1 cellular context compared by ENCODE assay signal in the genomic region with DNA sequence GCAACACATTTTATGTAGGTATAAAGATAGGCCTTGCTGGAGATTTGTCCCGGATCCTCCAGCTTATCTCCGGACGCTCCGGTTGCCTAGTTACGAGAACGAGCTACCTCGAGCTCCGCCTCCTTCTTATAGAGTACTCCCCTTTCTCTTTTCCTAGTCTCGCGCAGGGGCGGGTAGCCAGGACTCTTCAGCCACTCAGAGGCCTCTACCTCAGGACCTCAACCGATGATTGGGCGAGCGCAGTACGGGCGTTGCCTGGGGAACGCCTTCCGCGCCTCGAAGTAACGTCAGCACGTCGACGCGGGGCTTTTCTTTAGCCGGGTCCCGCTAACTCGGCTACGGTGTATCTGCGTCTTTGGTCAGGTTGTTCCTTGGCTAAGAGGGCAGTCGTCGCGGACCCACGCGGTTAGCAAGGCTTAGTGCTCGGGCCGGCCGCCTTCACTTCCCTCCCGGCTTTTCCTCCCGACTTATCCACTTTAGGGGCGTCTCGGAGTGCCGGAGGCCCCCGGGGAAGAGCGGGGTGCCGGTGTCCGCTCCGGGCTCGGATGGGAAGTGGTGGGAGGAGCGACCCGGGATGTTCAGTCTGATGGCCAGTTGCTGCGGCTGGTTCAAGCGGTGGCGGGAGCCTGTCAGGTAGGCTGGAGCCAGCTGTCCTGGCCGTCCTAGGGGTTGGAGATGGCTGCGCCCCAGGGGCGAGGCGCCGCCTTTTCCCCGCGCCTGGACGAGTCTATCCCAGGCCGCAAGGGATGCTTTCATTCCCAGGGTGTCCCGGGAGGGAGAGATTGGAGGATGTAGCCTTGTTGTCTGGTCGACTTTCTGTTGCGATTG.
A peak's percentile ranks its signal among the peaks of the same experiment; 100 is the strongest.
TF ChIP-seq lines count a peak whose summit lies in the region.

A gene (plus strand): TSS at position 306 of the 828 bp plus-strand sequence. CDS start 269 bp downstream, at position 575.

TF ChIP-seq in HepG2, 621 proteins besides CTCF, POLR2A, EP300 and RAD21 (continued from another document and continues in another):
- TF ChIP-seq ATAD3A (CRISPR knock-in tag; IDR thresholded peaks at IDR 0.05) (no peak), HHEX (CRISPR knock-in tag; IDR thresholded peaks at IDR 0.05) (no peak), NFYC (CRISPR knock-in tag; IDR thresholded peaks at IDR 0.05) (peak; percentile 95), EEA1 (CRISPR knock-in tag; IDR thresholded peaks at IDR 0.05; ENCODE audit: borderline replicate concordance) (no peak), ZNF781 (CRISPR knock-in tag; IDR thresholded peaks at IDR 0.05; ENCODE audit: borderline replicate concordance, not compliant biosample characterization) (peak; percentile 93), ZNF225 (CRISPR knock-in tag; IDR thresholded peaks at IDR 0.05) (peak; percentile 16; the same call in 1 of the 2 replicates), CREM (IDR thresholded peaks at IDR 0.05) (peak; percentile 86), CREM (CRISPR knock-in tag; IDR thresholded peaks at IDR 0.05) (no peak), HIVEP1 (CRISPR knock-in tag; IDR thresholded peaks at IDR 0.05) (peak; percentile 86), ZNF24 (IDR thresholded peaks at IDR 0.05) (no peak), MYC (CRISPR knock-in tag; IDR thresholded peaks at IDR 0.05; ENCODE audit: borderline replicate concordance) (peak; percentile 48; the same call in 1 of the 2 replicates), ZSCAN21 (CRISPR knock-in tag; IDR thresholded peaks at IDR 0.05; ENCODE audit: borderline replicate concordance) (no peak), ZNF292 (CRISPR knock-in tag; IDR thresholded peaks at IDR 0.05; ENCODE audit: borderline replicate concordance, low read depth) (peak; percentile 60; the same call in 1 of the 2 replicates), KMT2A (CRISPR knock-in tag; IDR thresholded peaks at IDR 0.05) (peak; percentile 82), ZNF605 (CRISPR knock-in tag; IDR thresholded peaks at IDR 0.05) (peak; percentile 88), ZNF260 (CRISPR knock-in tag; IDR thresholded peaks at IDR 0.05; ENCODE audit: borderline replicate concordance, low read depth) (no peak), ZNF572 (CRISPR knock-in tag; IDR thresholded peaks at IDR 0.05) (no peak), SOX6 (IDR thresholded peaks at IDR 0.05) (no peak), SOX6 (CRISPR knock-in tag; IDR thresholded peaks at IDR 0.05) (peak; percentile 75), PHF8 (CRISPR knock-in tag; IDR thresholded peaks at IDR 0.05) (peak; percentile 88), HDAC1 (CRISPR knock-in tag; IDR thresholded peaks at IDR 0.05) (peak; percentile 76), ZNF766 (CRISPR knock-in tag; IDR thresholded peaks at IDR 0.05; ENCODE audit: borderline replicate concordance) (0 out of 2 replicates have a peak, but pooled peaks have one; percentile 56), SIX4 (CRISPR knock-in tag; IDR thresholded peaks at IDR 0.05) (0 out of 2 replicates have a peak, but pooled peaks have one; percentile 28), ZFY (CRISPR knock-in tag; IDR thresholded peaks at IDR 0.05) (peak; percentile 75), PAX8 (CRISPR knock-in tag; IDR thresholded peaks at IDR 0.05; ENCODE audit: borderline replicate concordance) (no peak)
- TF ChIP-seq, protein P1, sequence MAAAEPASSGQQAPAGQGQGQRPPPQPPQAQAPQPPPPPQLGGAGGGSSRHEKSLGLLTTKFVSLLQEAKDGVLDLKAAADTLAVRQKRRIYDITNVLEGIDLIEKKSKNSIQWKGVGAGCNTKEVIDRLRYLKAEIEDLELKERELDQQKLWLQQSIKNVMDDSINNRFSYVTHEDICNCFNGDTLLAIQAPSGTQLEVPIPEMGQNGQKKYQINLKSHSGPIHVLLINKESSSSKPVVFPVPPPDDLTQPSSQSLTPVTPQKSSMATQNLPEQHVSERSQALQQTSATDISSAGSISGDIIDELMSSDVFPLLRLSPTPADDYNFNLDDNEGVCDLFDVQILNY (CRISPR knock-in tag; conservative IDR thresholded peaks at IDR 0.05), result peak; percentile 80; the same call in 1 of the 2 replicates
- TF ChIP-seq, protein P2, sequence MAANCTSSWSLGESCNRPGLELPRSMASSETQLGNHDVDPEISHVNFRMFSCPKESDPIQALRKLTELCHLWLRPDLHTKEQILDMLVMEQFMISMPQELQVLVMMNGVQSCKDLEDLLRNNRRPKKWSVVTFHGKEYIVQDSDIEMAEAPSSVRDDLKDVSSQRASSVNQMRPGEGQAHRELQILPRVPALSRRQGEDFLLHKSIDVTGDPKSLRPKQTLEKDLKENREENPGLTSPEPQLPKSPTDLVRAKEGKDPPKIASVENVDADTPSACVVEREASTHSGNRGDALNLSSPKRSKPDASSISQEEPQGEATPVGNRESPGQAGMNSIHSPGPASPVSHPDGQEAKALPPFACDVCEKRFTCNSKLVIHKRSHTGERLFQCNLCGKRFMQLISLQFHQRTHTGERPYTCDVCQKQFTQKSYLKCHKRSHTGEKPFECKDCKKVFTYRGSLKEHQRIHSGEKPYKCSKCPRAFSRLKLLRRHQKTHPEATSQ (CRISPR knock-in tag; IDR thresholded peaks at IDR 0.05; ENCODE audit: borderline replicate concordance), result 0 out of 2 replicates have a peak, but pooled peaks have one; percentile 32
- TF ChIP-seq, protein P3, sequence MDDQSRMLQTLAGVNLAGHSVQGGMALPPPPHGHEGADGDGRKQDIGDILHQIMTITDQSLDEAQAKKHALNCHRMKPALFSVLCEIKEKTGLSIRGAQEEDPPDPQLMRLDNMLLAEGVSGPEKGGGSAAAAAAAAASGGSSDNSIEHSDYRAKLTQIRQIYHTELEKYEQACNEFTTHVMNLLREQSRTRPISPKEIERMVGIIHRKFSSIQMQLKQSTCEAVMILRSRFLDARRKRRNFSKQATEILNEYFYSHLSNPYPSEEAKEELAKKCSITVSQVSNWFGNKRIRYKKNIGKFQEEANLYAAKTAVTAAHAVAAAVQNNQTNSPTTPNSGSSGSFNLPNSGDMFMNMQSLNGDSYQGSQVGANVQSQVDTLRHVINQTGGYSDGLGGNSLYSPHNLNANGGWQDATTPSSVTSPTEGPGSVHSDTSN (CRISPR knock-in tag; IDR thresholded peaks at IDR 0.05; ENCODE audit: borderline replicate concordance), result no peak
- TF ChIP-seq, protein P4, sequence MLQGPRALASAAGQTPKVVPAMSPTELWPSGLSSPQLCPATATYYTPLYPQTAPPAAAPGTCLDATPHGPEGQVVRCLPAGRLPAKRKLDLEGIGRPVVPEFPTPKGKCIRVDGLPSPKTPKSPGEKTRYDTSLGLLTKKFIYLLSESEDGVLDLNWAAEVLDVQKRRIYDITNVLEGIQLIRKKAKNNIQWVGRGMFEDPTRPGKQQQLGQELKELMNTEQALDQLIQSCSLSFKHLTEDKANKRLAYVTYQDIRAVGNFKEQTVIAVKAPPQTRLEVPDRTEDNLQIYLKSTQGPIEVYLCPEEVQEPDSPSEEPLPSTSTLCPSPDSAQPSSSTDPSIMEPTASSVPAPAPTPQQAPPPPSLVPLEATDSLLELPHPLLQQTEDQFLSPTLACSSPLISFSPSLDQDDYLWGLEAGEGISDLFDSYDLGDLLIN (CRISPR knock-in tag; IDR thresholded peaks at IDR 0.05; ENCODE audit: borderline replicate concordance), result no peak
- TF ChIP-seq, protein P5, sequence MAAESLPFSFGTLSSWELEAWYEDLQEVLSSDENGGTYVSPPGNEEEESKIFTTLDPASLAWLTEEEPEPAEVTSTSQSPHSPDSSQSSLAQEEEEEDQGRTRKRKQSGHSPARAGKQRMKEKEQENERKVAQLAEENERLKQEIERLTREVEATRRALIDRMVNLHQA (CRISPR knock-in tag; IDR thresholded peaks at IDR 0.05), result no peak
- TF ChIP-seq, protein P6, sequence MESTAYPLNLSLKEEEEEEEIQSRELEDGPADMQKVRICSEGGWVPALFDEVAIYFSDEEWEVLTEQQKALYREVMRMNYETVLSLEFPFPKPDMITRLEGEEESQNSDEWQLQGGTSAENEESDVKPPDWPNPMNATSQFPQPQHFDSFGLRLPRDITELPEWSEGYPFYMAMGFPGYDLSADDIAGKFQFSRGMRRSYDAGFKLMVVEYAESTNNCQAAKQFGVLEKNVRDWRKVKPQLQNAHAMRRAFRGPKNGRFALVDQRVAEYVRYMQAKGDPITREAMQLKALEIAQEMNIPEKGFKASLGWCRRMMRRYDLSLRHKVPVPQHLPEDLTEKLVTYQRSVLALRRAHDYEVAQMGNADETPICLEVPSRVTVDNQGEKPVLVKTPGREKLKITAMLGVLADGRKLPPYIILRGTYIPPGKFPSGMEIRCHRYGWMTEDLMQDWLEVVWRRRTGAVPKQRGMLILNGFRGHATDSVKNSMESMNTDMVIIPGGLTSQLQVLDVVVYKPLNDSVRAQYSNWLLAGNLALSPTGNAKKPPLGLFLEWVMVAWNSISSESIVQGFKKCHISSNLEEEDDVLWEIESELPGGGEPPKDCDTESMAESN (CRISPR knock-in tag; conservative IDR thresholded peaks at IDR 0.05), result peak; percentile 59; the same call in 1 of the 2 replicates
- TF ChIP-seq, protein P7, sequence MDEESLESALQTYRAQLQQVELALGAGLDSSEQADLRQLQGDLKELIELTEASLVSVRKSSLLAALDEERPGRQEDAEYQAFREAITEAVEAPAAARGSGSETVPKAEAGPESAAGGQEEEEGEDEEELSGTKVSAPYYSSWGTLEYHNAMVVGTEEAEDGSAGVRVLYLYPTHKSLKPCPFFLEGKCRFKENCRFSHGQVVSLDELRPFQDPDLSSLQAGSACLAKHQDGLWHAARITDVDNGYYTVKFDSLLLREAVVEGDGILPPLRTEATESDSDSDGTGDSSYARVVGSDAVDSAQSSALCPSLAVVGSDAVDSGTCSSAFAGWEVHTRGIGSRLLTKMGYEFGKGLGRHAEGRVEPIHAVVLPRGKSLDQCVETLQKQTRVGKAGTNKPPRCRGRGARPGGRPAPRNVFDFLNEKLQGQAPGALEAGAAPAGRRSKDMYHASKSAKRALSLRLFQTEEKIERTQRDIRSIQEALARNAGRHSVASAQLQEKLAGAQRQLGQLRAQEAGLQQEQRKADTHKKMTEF (CRISPR knock-in tag; IDR thresholded peaks at IDR 0.05), result peak; percentile 55; the same call in 1 of the 2 replicates
- TF ChIP-seq, protein P8, sequence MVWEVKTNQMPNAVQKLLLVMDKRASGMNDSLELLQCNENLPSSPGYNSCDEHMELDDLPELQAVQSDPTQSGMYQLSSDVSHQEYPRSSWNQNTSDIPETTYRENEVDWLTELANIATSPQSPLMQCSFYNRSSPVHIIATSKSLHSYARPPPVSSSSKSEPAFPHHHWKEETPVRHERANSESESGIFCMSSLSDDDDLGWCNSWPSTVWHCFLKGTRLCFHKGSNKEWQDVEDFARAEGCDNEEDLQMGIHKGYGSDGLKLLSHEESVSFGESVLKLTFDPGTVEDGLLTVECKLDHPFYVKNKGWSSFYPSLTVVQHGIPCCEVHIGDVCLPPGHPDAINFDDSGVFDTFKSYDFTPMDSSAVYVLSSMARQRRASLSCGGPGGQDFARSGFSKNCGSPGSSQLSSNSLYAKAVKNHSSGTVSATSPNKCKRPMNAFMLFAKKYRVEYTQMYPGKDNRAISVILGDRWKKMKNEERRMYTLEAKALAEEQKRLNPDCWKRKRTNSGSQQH (CRISPR knock-in tag; IDR thresholded peaks at IDR 0.05; ENCODE audit: low read depth), result 0 out of 2 replicates have a peak, but pooled peaks have one; percentile 64
- TF ChIP-seq, protein P9, sequence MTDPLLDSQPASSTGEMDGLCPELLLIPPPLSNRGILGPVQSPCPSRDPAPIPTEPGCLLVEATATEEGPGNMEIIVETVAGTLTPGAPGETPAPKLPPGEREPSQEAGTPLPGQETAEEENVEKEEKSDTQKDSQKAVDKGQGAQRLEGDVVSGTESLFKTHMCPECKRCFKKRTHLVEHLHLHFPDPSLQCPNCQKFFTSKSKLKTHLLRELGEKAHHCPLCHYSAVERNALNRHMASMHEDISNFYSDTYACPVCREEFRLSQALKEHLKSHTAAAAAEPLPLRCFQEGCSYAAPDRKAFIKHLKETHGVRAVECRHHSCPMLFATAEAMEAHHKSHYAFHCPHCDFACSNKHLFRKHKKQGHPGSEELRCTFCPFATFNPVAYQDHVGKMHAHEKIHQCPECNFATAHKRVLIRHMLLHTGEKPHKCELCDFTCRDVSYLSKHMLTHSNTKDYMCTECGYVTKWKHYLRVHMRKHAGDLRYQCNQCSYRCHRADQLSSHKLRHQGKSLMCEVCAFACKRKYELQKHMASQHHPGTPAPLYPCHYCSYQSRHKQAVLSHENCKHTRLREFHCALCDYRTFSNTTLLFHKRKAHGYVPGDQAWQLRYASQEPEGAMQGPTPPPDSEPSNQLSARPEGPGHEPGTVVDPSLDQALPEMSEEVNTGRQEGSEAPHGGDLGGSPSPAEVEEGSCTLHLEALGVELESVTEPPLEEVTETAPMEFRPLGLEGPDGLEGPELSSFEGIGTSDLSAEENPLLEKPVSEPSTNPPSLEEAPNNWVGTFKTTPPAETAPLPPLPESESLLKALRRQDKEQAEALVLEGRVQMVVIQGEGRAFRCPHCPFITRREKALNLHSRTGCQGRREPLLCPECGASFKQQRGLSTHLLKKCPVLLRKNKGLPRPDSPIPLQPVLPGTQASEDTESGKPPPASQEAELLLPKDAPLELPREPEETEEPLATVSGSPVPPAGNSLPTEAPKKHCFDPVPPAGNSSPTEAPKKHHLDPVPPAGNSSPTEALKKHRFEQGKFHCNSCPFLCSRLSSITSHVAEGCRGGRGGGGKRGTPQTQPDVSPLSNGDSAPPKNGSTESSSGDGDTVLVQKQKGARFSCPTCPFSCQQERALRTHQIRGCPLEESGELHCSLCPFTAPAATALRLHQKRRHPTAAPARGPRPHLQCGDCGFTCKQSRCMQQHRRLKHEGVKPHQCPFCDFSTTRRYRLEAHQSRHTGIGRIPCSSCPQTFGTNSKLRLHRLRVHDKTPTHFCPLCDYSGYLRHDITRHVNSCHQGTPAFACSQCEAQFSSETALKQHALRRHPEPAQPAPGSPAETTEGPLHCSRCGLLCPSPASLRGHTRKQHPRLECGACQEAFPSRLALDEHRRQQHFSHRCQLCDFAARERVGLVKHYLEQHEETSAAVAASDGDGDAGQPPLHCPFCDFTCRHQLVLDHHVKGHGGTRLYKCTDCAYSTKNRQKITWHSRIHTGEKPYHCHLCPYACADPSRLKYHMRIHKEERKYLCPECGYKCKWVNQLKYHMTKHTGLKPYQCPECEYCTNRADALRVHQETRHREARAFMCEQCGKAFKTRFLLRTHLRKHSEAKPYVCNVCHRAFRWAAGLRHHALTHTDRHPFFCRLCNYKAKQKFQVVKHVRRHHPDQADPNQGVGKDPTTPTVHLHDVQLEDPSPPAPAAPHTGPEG (CRISPR knock-in tag; IDR thresholded peaks at IDR 0.05), result 0 out of 2 replicates have a peak, but pooled peaks have one; percentile 26
- TF ChIP-seq, protein P10, sequence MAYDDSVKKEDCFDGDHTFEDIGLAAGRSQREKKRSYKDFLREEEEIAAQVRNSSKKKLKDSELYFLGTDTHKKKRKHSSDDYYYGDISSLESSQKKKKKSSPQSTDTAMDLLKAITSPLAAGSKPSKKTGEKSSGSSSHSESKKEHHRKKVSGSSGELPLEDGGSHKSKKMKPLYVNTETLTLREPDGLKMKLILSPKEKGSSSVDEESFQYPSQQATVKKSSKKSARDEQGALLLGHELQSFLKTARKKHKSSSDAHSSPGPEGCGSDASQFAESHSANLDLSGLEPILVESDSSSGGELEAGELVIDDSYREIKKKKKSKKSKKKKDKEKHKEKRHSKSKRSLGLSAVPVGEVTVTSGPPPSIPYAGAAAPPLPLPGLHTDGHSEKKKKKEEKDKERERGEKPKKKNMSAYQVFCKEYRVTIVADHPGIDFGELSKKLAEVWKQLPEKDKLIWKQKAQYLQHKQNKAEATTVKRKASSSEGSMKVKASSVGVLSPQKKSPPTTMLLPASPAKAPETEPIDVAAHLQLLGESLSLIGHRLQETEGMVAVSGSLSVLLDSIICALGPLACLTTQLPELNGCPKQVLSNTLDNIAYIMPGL (CRISPR knock-in tag; IDR thresholded peaks at IDR 0.05; ENCODE audit: borderline replicate concordance in 1 of 2, low read depth in 1 of 2), result peak; percentile 32 to 64; a peak in 2 of 4 replicates
